ENCODE assay signal across 21 cellular contexts in genomic region chr14:76195003-76195402, GRCh38.
"Had no signal": no experiment of that assay in that cellular context is flagged by ENCODE, and none has a peak within 500 bp of the region (broad histone marks: within the 10 kb centered on the region; RNA-seq: fewer than 3 reads in every experiment).

No MANE protein-coding gene starts in this region.

- H3K9me3 Mint-ChIP-seq: naive thymus-derived CD8-positive, alpha-beta T cell; nephron progenitor cell; stimulated activated naive B cell treated with anti-CD40 and anti-IgM and Interleukin-4, amounts not matched to agents 10 μg/mL and 1 μg/mL and 100 μg/mL, for 72 hours; stimulated activated naive CD8-positive, alpha-beta T cell treated with anti-CD3 and anti-CD28 coated beads, Interleukin-15, Interleukin-2, amounts not matched to agents 100 ng/mL and 50 ng/mL, for 24 hours had no signal

- H3K4me3 ChIP-seq: dorsolateral prefrontal cortex, gastrocnemius medialis, lower lobe of right lung, psoas muscle, right lobe of liver, thoracic aorta, tibial nerve, upper lobe of left lung, uterus had no signal

- H3K27me3 ChIP-seq: dorsolateral prefrontal cortex, gastrocnemius medialis, right lobe of liver, tibial nerve, upper lobe of left lung, uterus had no signal

- ATAC-seq: gastrocnemius medialis; left ventricle myocardium superior; lower lobe of right lung; naive thymus-derived CD8-positive, alpha-beta T cell; psoas muscle; right lobe of liver had no signal

- H3K27me3 Mint-ChIP-seq: naive thymus-derived CD8-positive, alpha-beta T cell; stimulated activated naive B cell treated with anti-CD40 and anti-IgM and Interleukin-4, amounts not matched to agents 10 μg/mL and 1 μg/mL and 100 μg/mL, for 72 hours; stimulated activated naive CD8-positive, alpha-beta T cell treated with anti-CD3 and anti-CD28 coated beads, Interleukin-15, Interleukin-2, amounts not matched to agents 100 ng/mL and 50 ng/mL, for 24 hours had no signal

- DNase-seq: dorsolateral prefrontal cortex; effector CD4-positive, alpha-beta T cell; gastrocnemius medialis; head of caudate nucleus; left ventricle myocardium superior; lower lobe of right lung; naive thymus-derived CD8-positive, alpha-beta T cell; nephron progenitor cell; nucleus accumbens; psoas muscle; right lobe of liver; small intestine; stimulated activated CD4-positive, alpha-beta T cell treated with anti-CD3 and anti-CD28 coated beads, Interleukin-15, amount 100 ng/mL, for 24 hours; stimulated activated CD4-positive, alpha-beta T cell treated with anti-CD3 and anti-CD28 coated beads, Interleukin-2, amount 100 ng/mL, for 48 hours; stimulated activated naive B cell treated with anti-CD40 and anti-IgM and Interleukin-4, amounts not matched to agents 10 μg/mL and 1 μg/mL and 100 μg/mL, for 72 hours; upper lobe of left lung; uterus had no signal

- H3K9me3 ChIP-seq: gastrocnemius medialis, lower lobe of right lung, psoas muscle, right lobe of liver, thoracic aorta, tibial nerve, upper lobe of left lung, uterus had no signal

- FAIRE-seq: keratinocyte, small intestine had no signal

- H3K4me3 Mint-ChIP-seq: naive thymus-derived CD8-positive, alpha-beta T cell; nephron progenitor cell; stimulated activated naive B cell treated with anti-CD40 and anti-IgM and Interleukin-4, amounts not matched to agents 10 μg/mL and 1 μg/mL and 100 μg/mL, for 72 hours; stimulated activated naive CD8-positive, alpha-beta T cell treated with anti-CD3 and anti-CD28 coated beads, Interleukin-15, Interleukin-2, amounts not matched to agents 100 ng/mL and 50 ng/mL, for 24 hours had no signal

- H3K27ac ChIP-seq: dorsolateral prefrontal cortex, gastrocnemius medialis, lower lobe of right lung, psoas muscle, right lobe of liver, thoracic aorta, tibial nerve, upper lobe of left lung, uterus had no signal

- H3K4me1 ChIP-seq: gastrocnemius medialis, lower lobe of right lung, psoas muscle, right lobe of liver, tibial nerve, uterus had no signal

- H3K27ac Mint-ChIP-seq: naive thymus-derived CD8-positive, alpha-beta T cell; nephron progenitor cell; stimulated activated naive B cell treated with anti-CD40 and anti-IgM and Interleukin-4, amounts not matched to agents 10 μg/mL and 1 μg/mL and 100 μg/mL, for 72 hours; stimulated activated naive CD8-positive, alpha-beta T cell treated with anti-CD3 and anti-CD28 coated beads, Interleukin-15, Interleukin-2, amounts not matched to agents 100 ng/mL and 50 ng/mL, for 24 hours had no signal
